10 cellular contexts compared by ENCODE assay signal in the genomic region with DNA sequence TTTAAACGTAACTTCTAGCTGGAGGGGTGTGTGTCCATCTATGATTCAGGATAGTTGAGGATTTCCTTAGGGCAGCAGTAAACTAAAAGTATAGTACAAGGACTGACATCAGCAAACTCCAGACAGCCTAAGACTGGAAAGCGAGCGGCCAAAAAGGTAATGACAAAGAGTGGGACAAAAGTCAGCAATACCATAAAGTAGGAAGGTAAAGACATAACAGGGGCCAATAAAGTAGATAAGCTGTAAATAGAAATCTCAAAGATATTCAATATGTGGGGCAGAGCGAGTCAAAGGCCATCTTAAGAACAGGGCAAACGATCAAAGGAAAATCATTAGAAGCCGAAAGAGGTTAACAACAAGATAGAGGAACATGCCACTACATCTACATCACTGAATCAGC.
"Had no signal": no experiment of that assay in that cellular context is flagged by ENCODE, and none has a peak within 500 bp of the region (broad histone marks: within the 10 kb centered on the region; RNA-seq: fewer than 3 reads in every experiment).

No MANE protein-coding gene starts in this region.

- H3K9me3 ChIP-seq: HAP-1 had no signal

- H3K27ac Mint-ChIP-seq: HFFc6 had no signal

- ATAC-seq: HCT116, K562 had no signal

- FAIRE-seq: HTR-8/SVneo, K562 had no signal

- DNase-seq: GM23248, GOT3, H7, HFFc6, IMR-90, KG1 had no signal

- H3K4me3 Mint-ChIP-seq: HFFc6 had no signal

- H3K9me3 Mint-ChIP-seq: HFFc6 had no signal

- H3K27ac ChIP-seq: GM23248 had no signal

- H3K4me3 ChIP-seq: GM23248, HAP-1, K562 had no signal

- H3K4me1 ChIP-seq: HAP-1 had no signal

- H3K36me3 ChIP-seq: HAP-1 had no signal
